ENCODE assay signal across 25 cellular contexts in genomic region chr3:131912255-131912654, GRCh38.
"Had no signal": no experiment of that assay in that cellular context is flagged by ENCODE, and none has a peak within 500 bp of the region (broad histone marks: within the 10 kb centered on the region; RNA-seq: fewer than 3 reads in every experiment).

No MANE protein-coding gene starts in this region.

- H3K4me2 ChIP-seq: hepatocyte had no signal

- H3K36me3 Mint-ChIP-seq: memory B cell; natural killer cell; stimulated activated naive B cell treated with anti-CD40 and anti-IgM and Interleukin-4, amounts not matched to agents 10 μg/mL and 1 μg/mL and 100 μg/mL, for 72 hours had no signal

- H3K27ac ChIP-seq: dorsolateral prefrontal cortex, esophagus muscularis mucosa, foreskin keratinocyte, gastroesophageal sphincter, heart left ventricle, hepatocyte, parathyroid adenoma, right lobe of liver, thoracic aorta, tibial nerve, upper lobe of right lung, uterus had no signal

- ATAC-seq: foreskin keratinocyte; gastroesophageal sphincter; heart left ventricle; left lobe of liver; natural killer cell; right lobe of liver; stimulated activated naive B cell treated with anti-CD40 and anti-IgM and Interleukin-4, amounts not matched to agents 10 μg/mL and 1 μg/mL and 100 μg/mL, for 72 hours; upper lobe of right lung had no signal

- H3K27me3 ChIP-seq: foreskin keratinocyte, gastroesophageal sphincter, hepatocyte, right lobe of liver, tibial nerve, upper lobe of right lung, uterus had no signal

- H3K4me1 Mint-ChIP-seq: memory B cell; natural killer cell; stimulated activated naive B cell treated with anti-CD40 and anti-IgM and Interleukin-4, amounts not matched to agents 10 μg/mL and 1 μg/mL and 100 μg/mL, for 72 hours had no signal

- H3K36me3 ChIP-seq: esophagus muscularis mucosa, gastroesophageal sphincter, heart left ventricle, right lobe of liver, thoracic aorta, tibial nerve, upper lobe of right lung, uterus had no signal

- DNase-seq: dorsolateral prefrontal cortex; effector CD8-positive, alpha-beta T cell; foreskin keratinocyte; heart left ventricle; kidney; natural killer cell; right lobe of liver; small intestine; stimulated activated CD4-positive, alpha-beta T cell treated with anti-CD3 and anti-CD28 coated beads, Interleukin-15, amount 100 ng/mL, for 24 hours; stimulated activated CD4-positive, alpha-beta T cell treated with anti-CD3 and anti-CD28 coated beads, Interleukin-2, amount 100 ng/mL, for 48 hours; stimulated activated naive B cell treated with anti-CD40 and anti-IgM and Interleukin-4, amounts not matched to agents 10 μg/mL and 1 μg/mL and 100 μg/mL, for 72 hours; upper lobe of right lung; uterus had no signal

- H3K9me3 Mint-ChIP-seq: memory B cell; neural crest cell; stimulated activated naive B cell treated with anti-CD40 and anti-IgM and Interleukin-4, amounts not matched to agents 10 μg/mL and 1 μg/mL and 100 μg/mL, for 72 hours had no signal

- H3K79me2 ChIP-seq: hepatocyte, parathyroid adenoma had no signal

- H3K4me1 ChIP-seq: esophagus muscularis mucosa, foreskin keratinocyte, gastroesophageal sphincter, heart left ventricle, parathyroid adenoma, right lobe of liver, upper lobe of right lung, uterus had no signal

- H3K27ac Mint-ChIP-seq: memory B cell; natural killer cell; progenitor cell of endocrine pancreas; stimulated activated naive B cell treated with anti-CD40 and anti-IgM and Interleukin-4, amounts not matched to agents 10 μg/mL and 1 μg/mL and 100 μg/mL, for 72 hours; stimulated activated naive CD8-positive, alpha-beta T cell treated with anti-CD3 and anti-CD28 coated beads, Interleukin-15, Interleukin-2, amounts not matched to agents 100 ng/mL and 50 ng/mL, for 24 hours had no signal

- H3K9me3 ChIP-seq: esophagus muscularis mucosa, gastroesophageal sphincter, heart left ventricle, right lobe of liver, thoracic aorta, tibial nerve, upper lobe of right lung, uterus had no signal

- H2AFZ ChIP-seq: hepatocyte, parathyroid adenoma had no signal

- H3K27me3 Mint-ChIP-seq: progenitor cell of endocrine pancreas; stimulated activated naive B cell treated with anti-CD40 and anti-IgM and Interleukin-4, amounts not matched to agents 10 μg/mL and 1 μg/mL and 100 μg/mL, for 72 hours had no signal

- H3K4me3 ChIP-seq: dorsolateral prefrontal cortex, esophagus muscularis mucosa, gastroesophageal sphincter, heart left ventricle, hepatocyte, lung, right lobe of liver, thoracic aorta, tibial nerve, upper lobe of right lung, uterus had no signal

- H3K9ac ChIP-seq: parathyroid adenoma had no signal

- H3K4me3 Mint-ChIP-seq: memory B cell; natural killer cell; neural crest cell; stimulated activated naive B cell treated with anti-CD40 and anti-IgM and Interleukin-4, amounts not matched to agents 10 μg/mL and 1 μg/mL and 100 μg/mL, for 72 hours; stimulated activated naive CD8-positive, alpha-beta T cell treated with anti-CD3 and anti-CD28 coated beads, Interleukin-15, Interleukin-2, amounts not matched to agents 100 ng/mL and 50 ng/mL, for 24 hours had no signal
